ENCODE assay signal across 9 cellular contexts in the genomic region with DNA sequence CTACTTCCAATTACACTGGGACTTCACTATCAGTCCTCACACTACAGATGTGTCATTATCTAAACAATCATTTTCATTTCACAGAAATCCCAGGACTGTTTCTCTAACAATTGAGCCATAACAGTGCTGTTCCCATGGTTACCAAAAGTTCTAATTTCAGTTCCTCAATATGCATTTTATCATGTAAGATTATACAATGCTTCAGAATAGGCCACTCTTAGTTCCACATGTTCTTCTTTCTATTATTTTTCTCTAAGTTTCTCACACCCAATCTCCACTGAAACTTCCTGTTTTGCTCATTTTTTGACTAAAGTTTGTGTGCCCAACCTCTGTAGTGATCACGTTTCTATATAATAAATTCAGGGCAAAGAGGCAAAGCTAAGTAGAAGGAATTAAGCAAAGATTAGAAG.
DNase-seq lines count a peak whose midpoint lies in the region; ATAC-seq and TF ChIP-seq lines count a peak whose summit lies in the region.
"Had no signal": no experiment of that assay in that cellular context is flagged by ENCODE, and none has a peak within 500 bp of the region (broad histone marks: within the 10 kb centered on the region; RNA-seq: fewer than 3 reads in every experiment).

No MANE protein-coding gene starts in this region.

- H3K4me3 Mint-ChIP-seq in activated naive CD8-positive, alpha-beta T cell, result no peak overlapping the region
- H3K4me3 Mint-ChIP-seq in activated naive CD8-positive, alpha-beta T cell treated with anti-CD3 and anti-CD28 coated beads for 36 hours, result no peak overlapping the region
- no peak overlapping the region for H3K4me3 Mint-ChIP-seq in activated T-helper 2 cell treated with anti-CD3 and anti-CD28 coated beads, Interferon-gamma antibody, Interleukin-2, Interleukin-4, amounts not matched to agents 10 μg/mL and 5 μg/mL and 100 μg/mL, durations not matched to agents 14 hours and 24 hours and 36 hours (ENCODE audit: low read depth)
- no peak overlapping the region for H3K4me3 Mint-ChIP-seq in H9

- H4K20me1 ChIP-seq in H9 (ENCODE audit: control insufficient read depth, insufficient read depth, insufficient read length), result no peaks in the 10 kb centered on the region

- H3T11ph ChIP-seq in H9 (ENCODE audit: low read length), result no peak overlapping the region

- H3K4ac ChIP-seq in neuronal stem cell (ENCODE audit: low read length) (no peak overlapping the region), H9 (ENCODE audit: low read depth, low read length) (no peak overlapping the region)

- H3K36me3 ChIP-seq in neuronal stem cell (replicated peaks in 1 of 2; ENCODE audit: control insufficient read depth in 2 of 2, insufficient read depth in 2 of 2, low read length in 2 of 2), result no peaks in the 10 kb centered on the region

- H3K27me3 ChIP-seq in neuronal stem cell (ENCODE audit: control insufficient read depth in 3 of 3, insufficient read depth in 3 of 3, low read depth in 1 of 3, low read length in 3 of 3) (no peaks in the 10 kb centered on the region), H9 (ENCODE audit: insufficient read depth, low read length) (no peaks in the 10 kb centered on the region)

- peak; percentile 92 for ATAC-seq in HG03139 (IDR thresholded peaks at IDR 0.05; ENCODE audit: unreplicated experiment)
- no peak for ATAC-seq in left colon

- H3K14ac ChIP-seq in neuronal stem cell (ENCODE audit: low read length) (no peak overlapping the region), H9 (ENCODE audit: insufficient read depth, low read length) (no peak overlapping the region)

- H4K8ac ChIP-seq in neuronal stem cell (ENCODE audit: low read depth, low read length) (no peak overlapping the region), H9 (replicated peaks; ENCODE audit: insufficient read length, low read depth, low read length) (no peak overlapping the region)

- H3K9ac ChIP-seq in neuronal stem cell (ENCODE audit: low read depth, low read length, poor library complexity) (no peak overlapping the region), H9 (ENCODE audit: extremely low read depth, insufficient read length, low read length) (no peak overlapping the region)

- H3K36me3 Mint-ChIP-seq in activated naive CD8-positive, alpha-beta T cell, result no peaks in the 10 kb centered on the region
- peaks cover 1% of the 10 kb centered on the region for H3K36me3 Mint-ChIP-seq in activated naive CD8-positive, alpha-beta T cell treated with anti-CD3 and anti-CD28 coated beads for 36 hours
- peaks cover 9% of the 10 kb centered on the region for H3K36me3 Mint-ChIP-seq in activated T-helper 2 cell treated with anti-CD3 and anti-CD28 coated beads, Interferon-gamma antibody, Interleukin-2, Interleukin-4, amounts not matched to agents 10 μg/mL and 5 μg/mL and 100 μg/mL, durations not matched to agents 14 hours and 24 hours and 36 hours (ENCODE audit: low read depth)
- H3K36me3 Mint-ChIP-seq in H9 (ENCODE audit: insufficient read depth in 1 of 3, low read depth in 3 of 3), result peaks cover 0 to 2% (median 1%) of the 10 kb centered on the region in 3 experiments; a peak in 1 of 7 replicates

- DNase-seq in activated naive CD8-positive, alpha-beta T cell treated with anti-CD3 and anti-CD28 coated beads for 36 hours, result no peak
- no peak for DNase-seq in activated T-helper 2 cell treated with anti-CD3 and anti-CD28 coated beads, Interferon-gamma antibody, Interleukin-2, Interleukin-4, amounts not matched to agents 10 μg/mL and 5 μg/mL and 100 μg/mL, durations not matched to agents 14 hours and 24 hours and 36 hours (ENCODE audit: low spot score)
- no peak for DNase-seq in neuronal stem cell (ENCODE audit: low spot score)
- DNase-seq in H9, result no peak
- DNase-seq in left colon, result no peak
- no peak for DNase-seq in NCI-H82 (lab: John Stamatoyannopoulos, UW)

- H3K27ac Mint-ChIP-seq in activated naive CD8-positive, alpha-beta T cell, result peak overlapping the region; percentile 41
- no peak overlapping the region for H3K27ac Mint-ChIP-seq in activated naive CD8-positive, alpha-beta T cell treated with anti-CD3 and anti-CD28 coated beads for 36 hours
- peak overlapping the region; percentile 70 for H3K27ac Mint-ChIP-seq in activated T-helper 2 cell treated with anti-CD3 and anti-CD28 coated beads, Interferon-gamma antibody, Interleukin-2, Interleukin-4, amounts not matched to agents 10 μg/mL and 5 μg/mL and 100 μg/mL, durations not matched to agents 14 hours and 24 hours and 36 hours
- H3K27ac Mint-ChIP-seq in H9, result no peak overlapping the region

- no peak overlapping the region for H2BK20ac ChIP-seq in H9 (ENCODE audit: low read depth, low read length, poor library complexity, severe bottlenecking)

- H2AK5ac ChIP-seq in neuronal stem cell (ENCODE audit: low read depth, low read length) (no peak overlapping the region), H9 (ENCODE audit: insufficient read length, low read length) (no peak overlapping the region)

- H3K27ac ChIP-seq in neuronal stem cell (replicated peaks; ENCODE audit: low read length) (no peak overlapping the region), H9 (ENCODE audit: insufficient read length, low read depth, low read length) (no peak overlapping the region)
- H3K27ac ChIP-seq: C4-2B had no signal

- WGBS in neuronal stem cell (ENCODE audit: extremely low coverage in 2 of 2, insufficient read length in 2 of 2, insufficient replicate concordance in 1 of 2), 2 donors, result no CpG with 5 or more reads among the region's 1 CpG
- no CpG with 5 or more reads among the region's 1 CpG for WGBS in H9 (ENCODE audit: extremely low coverage, insufficient read length, low lambda C conversion rate)

- no peak overlapping the region for H2BK12ac ChIP-seq in neuronal stem cell (ENCODE audit: low read length)
- H2BK12ac ChIP-seq in H9 (ENCODE audit: insufficient read length, low read depth, low read length), result no peak overlapping the region

- H3K4me2 ChIP-seq in neuronal stem cell (ENCODE audit: insufficient read depth, low read length, poor library complexity, severe bottlenecking), result no peak overlapping the region
- no peak overlapping the region for H3K4me2 ChIP-seq in H9 (ENCODE audit: insufficient read depth, insufficient read length, low read length)

- no peaks in the 10 kb centered on the region for H3K9me3 Mint-ChIP-seq in activated naive CD8-positive, alpha-beta T cell (ENCODE audit: low read depth)
- no peaks in the 10 kb centered on the region for H3K9me3 Mint-ChIP-seq in activated naive CD8-positive, alpha-beta T cell treated with anti-CD3 and anti-CD28 coated beads for 36 hours
- H3K9me3 Mint-ChIP-seq in activated T-helper 2 cell treated with anti-CD3 and anti-CD28 coated beads, Interferon-gamma antibody, Interleukin-2, Interleukin-4, amounts not matched to agents 10 μg/mL and 5 μg/mL and 100 μg/mL, durations not matched to agents 14 hours and 24 hours and 36 hours, result peaks cover 9% of the 10 kb centered on the region
- H3K9me3 Mint-ChIP-seq in H9, result peaks cover 0 to 1% of the 10 kb centered on the region in 2 experiments; a peak in 2 of 5 replicates

- H2BK15ac ChIP-seq in neuronal stem cell (ENCODE audit: low read length) (no peak overlapping the region), H9 (ENCODE audit: low read depth, low read length) (no peak overlapping the region)

- intact Hi-C loops in activated T-helper 2 cell treated with anti-CD3 and anti-CD28 coated beads, Interferon-gamma antibody, Interleukin-2, Interleukin-4, amounts not matched to agents 10 μg/mL and 5 μg/mL and 100 μg/mL, durations not matched to agents 14 hours and 24 hours and 36 hours (cut with micrococcal nuclease), result loop anchor here (10.0 kb wide), 1 partner anchor 1132 kb away; a partner anchor contains a TSS
- intact Hi-C loops in left colon (cut with DNase I, micrococcal nuclease), result no loop called here

- no peak overlapping the region for H2BK5ac ChIP-seq in neuronal stem cell (ENCODE audit: low read length)
- no peak overlapping the region for H2BK5ac ChIP-seq in H9 (ENCODE audit: insufficient read length, low read length)

- no peak for TF ChIP-seq CTCF in H9 (conservative IDR thresholded peaks at IDR 0.05)

- peaks cover 19% of the 10 kb centered on the region for H3K4me1 Mint-ChIP-seq in activated naive CD8-positive, alpha-beta T cell (ENCODE audit: low read depth)
- H3K4me1 Mint-ChIP-seq in activated naive CD8-positive, alpha-beta T cell treated with anti-CD3 and anti-CD28 coated beads for 36 hours, result peaks cover 12% of the 10 kb centered on the region
- H3K4me1 Mint-ChIP-seq in activated T-helper 2 cell treated with anti-CD3 and anti-CD28 coated beads, Interferon-gamma antibody, Interleukin-2, Interleukin-4, amounts not matched to agents 10 μg/mL and 5 μg/mL and 100 μg/mL, durations not matched to agents 14 hours and 24 hours and 36 hours (ENCODE audit: low read depth), result peaks cover 41% of the 10 kb centered on the region
- peaks cover 2 to 9% of the 10 kb centered on the region in 2 experiments; a peak in 2 of 4 replicates for H3K4me1 Mint-ChIP-seq in H9

- H3K9me3 ChIP-seq in neuronal stem cell (replicated peaks in 1 of 2; ENCODE audit: control insufficient read depth in 2 of 2, insufficient read depth in 1 of 2, low read depth in 1 of 2, low read length in 2 of 2) (no peaks in the 10 kb centered on the region), H9 (ENCODE audit: control insufficient read depth, low read depth, low read length) (no peaks in the 10 kb centered on the region)

- no peak overlapping the region for H3K23ac ChIP-seq in neuronal stem cell (ENCODE audit: low read depth, low read length, poor library complexity)
- no peak overlapping the region for H3K23ac ChIP-seq in H9 (ENCODE audit: insufficient read length, low read depth, low read length)

- no peak overlapping the region for H4K5ac ChIP-seq in H9 (ENCODE audit: insufficient read length, low read depth, low read length)

- no peaks in the 10 kb centered on the region for H3K23me2 ChIP-seq in H9 (ENCODE audit: insufficient read length, low read depth, low read length, poor library complexity, severe bottlenecking)

- H4K91ac ChIP-seq in neuronal stem cell (ENCODE audit: low read depth, low read length, poor library complexity), result no peak overlapping the region
- H4K91ac ChIP-seq in H9 (ENCODE audit: insufficient read length, low read depth, low read length), result no peak overlapping the region

- H3K18ac ChIP-seq in neuronal stem cell (ENCODE audit: low read length) (no peak overlapping the region), H9 (ENCODE audit: insufficient read length, low read depth, low read length) (no peak overlapping the region)

- H2AFZ ChIP-seq in neuronal stem cell (ENCODE audit: low read length) (peak overlapping the region; percentile 21), H9 (ENCODE audit: low read length) (no peak overlapping the region)

- H3K56ac ChIP-seq in H9 (ENCODE audit: insufficient read length, low read depth, low read length), result no peak overlapping the region

- no peak overlapping the region for H3K4me3 ChIP-seq in neuronal stem cell (ENCODE audit: low read length in 2 of 2)

- H3K27me3 Mint-ChIP-seq in activated naive CD8-positive, alpha-beta T cell, result no peaks in the 10 kb centered on the region
- no peaks in the 10 kb centered on the region for H3K27me3 Mint-ChIP-seq in activated naive CD8-positive, alpha-beta T cell treated with anti-CD3 and anti-CD28 coated beads for 36 hours
- no peaks in the 10 kb centered on the region for H3K27me3 Mint-ChIP-seq in activated T-helper 2 cell treated with anti-CD3 and anti-CD28 coated beads, Interferon-gamma antibody, Interleukin-2, Interleukin-4, amounts not matched to agents 10 μg/mL and 5 μg/mL and 100 μg/mL, durations not matched to agents 14 hours and 24 hours and 36 hours (ENCODE audit: low read depth)
- peaks cover 8% of the 10 kb centered on the region for H3K27me3 Mint-ChIP-seq in H9 (ENCODE audit: low read depth)

- H3K79me2 ChIP-seq in H9 (ENCODE audit: insufficient read depth, low read length), result no peaks in the 10 kb centered on the region

- H2BK120ac ChIP-seq in neuronal stem cell (ENCODE audit: low read depth, low read length) (no peak overlapping the region), H9 (ENCODE audit: low read depth, low read length, poor library complexity, severe bottlenecking) (no peak overlapping the region)

- peaks cover 1 to 8% of the 10 kb centered on the region in 2 donors for H3K4me1 ChIP-seq in neuronal stem cell (ENCODE audit: control insufficient read depth in 2 of 2, insufficient read depth in 1 of 2, low read depth in 1 of 2, low read length in 2 of 2)
- 0 out of 2 replicates have a peak, but pooled peaks cover 2% of the 10 kb centered on the region for H3K4me1 ChIP-seq in H9 (ENCODE audit: insufficient read depth, low read length)

- H3K79me1 ChIP-seq in neuronal stem cell (ENCODE audit: low read depth, low read length) (no peaks in the 10 kb centered on the region), H9 (ENCODE audit: insufficient read depth, low read depth, low read length, poor library complexity, severe bottlenecking) (no peaks in the 10 kb centered on the region)

Comparison
In these comparisons a context has a peak if more than half of its experiments do, and no peak if none do; other contexts are left out.
1. H3K27ac Mint-ChIP-seq: peak in activated naive CD8-positive, alpha-beta T cell (single experiment) and activated T-helper 2 cell treated with anti-CD3 and anti-CD28 coated beads, Interferon-gamma antibody, Interleukin-2, Interleukin-4, amounts not matched to agents 10 μg/mL and 5 μg/mL and 100 μg/mL, durations not matched to agents 14 hours and 24 hours and 36 hours (single experiment); none in activated naive CD8-positive, alpha-beta T cell treated with anti-CD3 and anti-CD28 coated beads for 36 hours (single experiment) and H9 (0 of 3).